Comparison of ENCODE assay signal across 8 cellular contexts in the genomic region with DNA sequence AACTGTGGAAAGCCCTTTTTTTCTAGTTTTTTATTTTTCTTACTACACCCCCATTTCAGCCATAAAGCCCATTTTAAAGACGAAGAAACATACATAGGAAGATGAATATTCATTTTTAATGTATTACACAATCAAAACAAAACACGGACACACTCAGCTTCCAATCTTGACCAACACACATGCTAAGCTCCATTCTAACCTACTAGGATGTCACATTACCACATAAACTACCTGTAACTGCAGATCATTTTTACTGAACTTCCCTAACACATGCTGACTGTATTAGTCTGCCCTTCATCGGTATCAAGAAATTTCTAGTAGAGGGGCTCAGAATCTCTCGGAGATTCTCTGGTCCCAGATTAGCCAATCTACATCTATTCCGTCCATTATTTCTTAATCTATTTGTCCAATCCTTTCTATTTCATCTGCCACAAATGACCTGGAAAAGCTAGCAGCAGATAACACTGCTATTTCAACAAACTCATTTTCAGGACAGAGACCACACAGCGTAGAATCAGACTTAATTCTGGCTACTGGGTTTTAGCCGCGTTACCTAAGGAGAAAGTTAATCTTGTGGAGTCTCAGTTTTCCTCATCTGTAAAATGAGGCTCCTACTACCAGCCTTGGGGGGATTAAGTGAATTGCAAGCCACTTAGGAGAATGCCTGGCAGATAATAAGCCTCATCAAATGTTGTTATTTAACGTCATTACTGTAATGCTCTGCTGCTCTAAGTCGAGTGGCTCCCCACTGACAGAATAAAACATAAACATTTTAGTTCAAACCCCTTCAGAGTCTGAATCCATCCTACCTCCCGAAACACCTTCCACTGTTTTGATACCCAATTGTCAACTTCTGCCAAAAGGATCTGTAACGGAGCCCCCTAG. TPM values are rescaled to one million over a fixed set of nuclear protein-coding genes. Genes with fewer than 3 reads are reported as not detected.
DNase-seq lines count a peak whose midpoint lies in the region; ATAC-seq and TF ChIP-seq lines count a peak whose summit lies in the region.

No MANE protein-coding gene starts in this region.

- H3K4me1 Mint-ChIP-seq in activated CD4-positive, alpha-beta T cell treated with anti-CD3 and anti-CD28 coated beads, Interleukin-2, amount 10 ng/mL, durations not matched to agents 7 days and 5 days, result peaks cover 38% of the 10 kb centered on the region

- H3K4me3 ChIP-seq in astrocyte of the spinal cord (ENCODE audit: low read depth, low read length), result peak overlapping the region; percentile 92
- peak overlapping the region; percentile 62 to 66 (median 64) for H3K4me3 ChIP-seq in right lobe of liver
- peak overlapping the region; percentile 78 to 95 for H3K4me3 ChIP-seq in uterus

- H3K36me3 ChIP-seq in right lobe of liver, result no peaks in the 10 kb centered on the region
- no peaks in the 10 kb centered on the region for H3K36me3 ChIP-seq in uterus

- no peak for ATAC-seq in right lobe of liver
- ATAC-seq in omental fat pad (ENCODE audit: low FRiP score), result no peak
- ATAC-seq in HG02884 (IDR thresholded peaks at IDR 0.05; ENCODE audit: unreplicated experiment), result no peak

- no peaks in the 10 kb centered on the region for H3K27me3 Mint-ChIP-seq in activated CD4-positive, alpha-beta T cell treated with anti-CD3 and anti-CD28 coated beads, Interleukin-2, amount 10 ng/mL, durations not matched to agents 7 days and 5 days

- intact Hi-C loops in right lobe of liver (cut with DNase I), result no loop called here
- intact Hi-C loops in uterus (cut with DNase I; ENCODE audit: low total_unique reads), result no loop called here

- no peaks in the 10 kb centered on the region for H3K9me3 Mint-ChIP-seq in activated CD4-positive, alpha-beta T cell treated with anti-CD3 and anti-CD28 coated beads, Interleukin-2, amount 10 ng/mL, durations not matched to agents 7 days and 5 days

- TF ChIP-seq POLR2A in right lobe of liver (IDR thresholded peaks at IDR 0.05) (peak; percentile 11), uterus (IDR thresholded peaks at IDR 0.05) (no peak)

- POLR2A ChIA-PET in activated CD4-positive, alpha-beta T cell treated with anti-CD3 and anti-CD28 coated beads, Interleukin-2, amount 10 ng/mL, durations not matched to agents 7 days and 5 days (lab: Charles Lee), result no interaction called here

- 1% methylated on average over 12 of the region's 12 CpGs for WGBS in right lobe of liver (ENCODE audit: insufficient coverage, low coverage, low lambda C conversion rate, missing lambda C conversion rate)

- TF ChIP-seq CTCF in astrocyte of the spinal cord (IDR thresholded peaks at IDR 0.05; ENCODE audit: low read depth, low read length) (no peak), right lobe of liver (IDR thresholded peaks at IDR 0.05) (no peak), uterus (IDR thresholded peaks at IDR 0.05) (no peak), omental fat pad (IDR thresholded peaks at IDR 0.05) (no peak)

- peak overlapping the region; percentile 97 to 98 (median 97) for H3K27ac ChIP-seq in right lobe of liver
- peak overlapping the region; percentile 99 to 100 for H3K27ac ChIP-seq in uterus

- H3K27me3 ChIP-seq in right lobe of liver (no peaks in the 10 kb centered on the region), uterus (no peaks in the 10 kb centered on the region)

- in situ Hi-C loops in astrocyte of the spinal cord (cut with HindIII; ENCODE audit: low sequenced_read_pairs), result no loop called here

- H3K9me3 ChIP-seq in right lobe of liver (no peaks in the 10 kb centered on the region), uterus (no peaks in the 10 kb centered on the region)

- CTCF ChIA-PET in activated CD4-positive, alpha-beta T cell treated with anti-CD3 and anti-CD28 coated beads, Interleukin-2, amount 10 ng/mL, durations not matched to agents 7 days and 5 days (lab: Charles Lee), result interaction anchor here (0.6 to 1.7 kb wide), 4 partner anchors 14 to 309 kb away, joined by 3 to 4 read pairs (median 4); no protein-coding TSS in a partner anchor

- DNase-seq in activated CD4-positive, alpha-beta T cell treated with anti-CD3 and anti-CD28 coated beads, Interleukin-2, amount 10 ng/mL, durations not matched to agents 7 days and 5 days, result no peak
- DNase-seq in activated CD4-positive, alpha-beta T cell treated with anti-CD3 and anti-CD28 coated beads, Interleukin-2, amount 50 U/mL, for 48 hours, result no peak
- no peak for DNase-seq in astrocyte of the spinal cord (ENCODE audit: low read depth, low spot score)
- DNase-seq in right lobe of liver, result no peak
- DNase-seq in uterus, result no peak
- DNase-seq in omental fat pad (ENCODE audit: low spot score), result no peak
- DNase-seq in effector CD8-positive, alpha-beta T cell (lab: John Stamatoyannopoulos, UW), result no peak

- no peak overlapping the region for H3K4me3 Mint-ChIP-seq in activated CD4-positive, alpha-beta T cell treated with anti-CD3 and anti-CD28 coated beads, Interleukin-2, amount 10 ng/mL, durations not matched to agents 7 days and 5 days

- H3K4me1 ChIP-seq in right lobe of liver, result peaks cover 0 to 25% (median 3%) of the 10 kb centered on the region in 4 donors
- peaks cover 0 to 5% of the 10 kb centered on the region in 2 donors for H3K4me1 ChIP-seq in uterus

- peak overlapping the region; percentile 95 for H3K27ac Mint-ChIP-seq in activated CD4-positive, alpha-beta T cell treated with anti-CD3 and anti-CD28 coated beads, Interleukin-2, amount 10 ng/mL, durations not matched to agents 7 days and 5 days

- peaks cover 20% of the 10 kb centered on the region for H3K36me3 Mint-ChIP-seq in activated CD4-positive, alpha-beta T cell treated with anti-CD3 and anti-CD28 coated beads, Interleukin-2, amount 10 ng/mL, durations not matched to agents 7 days and 5 days (ENCODE audit: low read depth)

RNA-seq across cellular contexts. Expression of gene CCNI, which starts 1.6 kb away (rescaled TPM):
- total RNA-seq in activated CD4-positive, alpha-beta T cell treated with anti-CD3 and anti-CD28 coated beads, Interleukin-2, amount 10 ng/mL, durations not matched to agents 7 days and 5 days, result 100 to 1,000 TPM; 210 to 244 TPM
- total RNA-seq in right lobe of liver (10 to 100 TPM; 54.3 to 87.7 (median 68.6) TPM), uterus (100 to 1,000 TPM; 137 to 471 (median 239) TPM), omental fat pad (100 to 1,000 TPM; 191 to 233 (median 199) TPM)
